In genomic region chr19:2120821-2121220, GRCh38 we compare ENCODE assay signal across 2 cellular contexts.
A peak's percentile ranks its signal among the peaks of the same experiment; 100 is the strongest.
TF ChIP-seq lines count a peak whose summit lies in the region.

No MANE protein-coding gene starts in this region.

TF ChIP-seq in HCT116, 20 proteins besides CTCF, POLR2A, EP300 and RAD21:
- no peak for TF ChIP-seq ZNF274 (IDR thresholded peaks at IDR 0.05; ENCODE audit: low read depth, low read length)
- no peak for TF ChIP-seq MAX (IDR thresholded peaks at IDR 0.05)
- TF ChIP-seq ZBTB33 (IDR thresholded peaks at IDR 0.05; ENCODE audit: extremely low read depth, insufficient replicate concordance, low read length) = no peak
- no peak for TF ChIP-seq EGR1 (IDR thresholded peaks at IDR 0.05; ENCODE audit: low read depth)
- no peak for TF ChIP-seq JUND (IDR thresholded peaks at IDR 0.05)
- no peak for TF ChIP-seq EZH2 (IDR thresholded peaks at IDR 0.05)
- no peak for TF ChIP-seq POLR2AphosphoS5 (IDR thresholded peaks at IDR 0.05; ENCODE audit: low read depth, low read length)
- no peak for TF ChIP-seq TCF7L2 (IDR thresholded peaks at IDR 0.05; ENCODE audit: borderline replicate concordance, extremely low read depth, insufficient read depth, insufficient read length)
- TF ChIP-seq ATF3 (IDR thresholded peaks at IDR 0.05) = no peak
- TF ChIP-seq SIN3A (IDR thresholded peaks at IDR 0.05; ENCODE audit: low read depth) = no peak
- TF ChIP-seq FOSL1 (IDR thresholded peaks at IDR 0.05; ENCODE audit: low read depth) = no peak
- TF ChIP-seq ELF1 (IDR thresholded peaks at IDR 0.05; ENCODE audit: borderline replicate concordance, low read depth) = no peak
- no peak for TF ChIP-seq SP1 (IDR thresholded peaks at IDR 0.05; ENCODE audit: low read depth)
- TF ChIP-seq CEBPB (IDR thresholded peaks at IDR 0.05; ENCODE audit: low read depth) = no peak
- no peak for TF ChIP-seq CBX3 (IDR thresholded peaks at IDR 0.05; ENCODE audit: low read depth)
- TF ChIP-seq EZH2phosphoT487 (IDR thresholded peaks at IDR 0.05; ENCODE audit: borderline replicate concordance) = no peak
- TF ChIP-seq REST (IDR thresholded peaks at IDR 0.05; ENCODE audit: low read depth) = no peak
- TF ChIP-seq ZFX (IDR thresholded peaks at IDR 0.05) = no peak

TF ChIP-seq in K562, 482 proteins besides CTCF, POLR2A, EP300 and RAD21:
- TF ChIP-seq RBM22 (IDR thresholded peaks at IDR 0.05; ENCODE audit: low read depth, low read length, poor library complexity, severe bottlenecking) = peak; percentile 20
- TF ChIP-seq PHF20 (IDR thresholded peaks at IDR 0.05; ENCODE audit: partially characterized antibody) = no peak
